ENCODE assay signal across 37 cellular contexts in the genomic region with DNA sequence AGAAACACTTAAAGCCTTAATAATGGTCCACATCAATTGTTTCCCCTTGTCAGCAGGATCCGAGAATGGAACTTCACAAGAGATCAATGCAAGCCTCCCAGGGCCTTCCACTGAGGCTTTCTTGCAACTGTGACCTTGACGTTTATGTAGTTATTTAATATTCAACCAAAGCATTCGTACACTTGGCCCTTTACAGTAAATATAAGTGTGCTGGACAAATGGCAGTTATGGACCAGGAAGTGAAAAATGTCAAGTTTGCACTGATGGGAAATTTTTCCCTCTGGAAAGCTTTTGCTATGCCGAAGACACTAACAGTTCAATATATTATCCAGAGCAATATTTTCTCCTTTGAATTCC.
"Had no signal": no experiment of that assay in that cellular context is flagged by ENCODE, and none has a peak within 500 bp of the region (broad histone marks: within the 10 kb centered on the region; RNA-seq: fewer than 3 reads in every experiment).

No MANE protein-coding gene starts in this region.

- H3K9me3 ChIP-seq: adrenal gland, body of pancreas, breast epithelium had no signal

- H3K9me3 Mint-ChIP-seq: activated B cell treated with CpG ODN at 0.5 μM for 24 hours; activated CD4-positive, alpha-beta memory T cell treated with anti-CD3 and anti-CD28 coated beads for 36 hours; activated CD4-positive, alpha-beta T cell treated with anti-CD3 and anti-CD28 coated beads, Interleukin-2, amount 10 ng/mL, durations not matched to agents 24 days and 14 days; activated CD8-positive, alpha-beta T cell treated with anti-CD3 and anti-CD28 coated beads for 36 hours; activated naive CD4-positive, alpha-beta T cell treated with anti-CD3 and anti-CD28 coated beads for 36 hours; activated naive CD4-positive, alpha-beta T cell treated with anti-CD3 and anti-CD28 coated beads, Interleukin-2, amount 50 U/mL, for 72 hours; activated naive CD8-positive, alpha-beta T cell treated with anti-CD3 and anti-CD28 coated beads for 36 hours; activated T-cell treated with anti-CD3 and anti-CD28 coated beads, Interleukin-2, amount 50 U/mL, for 4 hours; activated T-cell treated with anti-CD3 and anti-CD28 coated beads, Interleukin-2, amount 50 U/mL, for 72 hours; activated T-helper 1 cell treated with anti-CD3 and anti-CD28 coated beads, Interleukin-12 subunit alpha, Interleukin-12 subunit beta, Interleukin-2, Interleukin-4 antibody, amounts not matched to agents 30 ng/mL and 10 ng/mL and 1 ng/mL, durations not matched to agents 14 hours and 24 hours and 36 hours; activated T-helper 17 cell treated with anti-CD3 and anti-CD28 coated beads, Interleukin-2, amount 50 U/mL, for 72 hours; T-helper 1 cell treated with Interleukin-12 subunit alpha and Interleukin-12 subunit beta and Interleukin-4 antibody, amounts not matched to agents 30 μg/mL and 1 μg/mL, for 36 hours; T-helper 2 cell treated with Interferon-gamma antibody and Interleukin-4, amounts not matched to agents 5 μg/mL and 100 μg/mL, for 36 hours had no signal

- H3K4me3 Mint-ChIP-seq: activated B cell treated with CpG ODN at 0.5 μM for 24 hours; activated CD4-positive, alpha-beta memory T cell treated with anti-CD3 and anti-CD28 coated beads for 36 hours; activated CD4-positive, alpha-beta T cell treated with anti-CD3 and anti-CD28 coated beads, Interleukin-2, amount 10 ng/mL, durations not matched to agents 24 days and 14 days; activated CD8-positive, alpha-beta memory T cell treated with anti-CD3 and anti-CD28 coated beads, Interleukin-2, amount 10 ng/mL, durations not matched to agents 7 days and 5 days; activated CD8-positive, alpha-beta T cell treated with anti-CD3 and anti-CD28 coated beads for 36 hours; activated naive CD4-positive, alpha-beta T cell treated with anti-CD3 and anti-CD28 coated beads for 36 hours; activated naive CD8-positive, alpha-beta T cell treated with anti-CD3 and anti-CD28 coated beads for 36 hours; activated T-cell treated with anti-CD3 and anti-CD28 coated beads, Interleukin-2, amount 50 U/mL, for 4 hours; activated T-cell treated with anti-CD3 and anti-CD28 coated beads, Interleukin-2, amount 50 U/mL, for 72 hours; activated T-helper 1 cell treated with anti-CD3 and anti-CD28 coated beads, Interleukin-12 subunit alpha, Interleukin-12 subunit beta, Interleukin-2, Interleukin-4 antibody, amounts not matched to agents 30 ng/mL and 10 ng/mL and 1 ng/mL, durations not matched to agents 14 hours and 24 hours and 36 hours; activated T-helper 17 cell treated with anti-CD3 and anti-CD28 coated beads, Interleukin-2, amount 50 U/mL, for 72 hours; T-helper 1 cell treated with Interleukin-12 subunit alpha and Interleukin-12 subunit beta and Interleukin-4 antibody, amounts not matched to agents 30 μg/mL and 1 μg/mL, for 36 hours; T-helper 2 cell treated with Interferon-gamma antibody and Interleukin-4, amounts not matched to agents 5 μg/mL and 100 μg/mL, for 36 hours had no signal

- DNase-seq: activated B cell treated with CpG ODN at 0.5 μM for 24 hours; activated CD4-positive, alpha-beta memory T cell treated with anti-CD3 and anti-CD28 coated beads for 36 hours; activated CD4-positive, alpha-beta T cell treated with anti-CD3 and anti-CD28 coated beads for 4 hours; activated CD4-positive, alpha-beta T cell treated with anti-CD3 and anti-CD28 coated beads, Interleukin-2, amount 10 ng/mL, durations not matched to agents 24 days and 14 days; activated CD4-positive, alpha-beta T cell treated with anti-CD3 and anti-CD28 coated beads, Interleukin-2, amount 50 U/mL, for 1 hour; activated CD4-positive, alpha-beta T cell treated with anti-CD3 and anti-CD28 coated beads, Interleukin-2, amount 50 U/mL, for 4 hours; activated CD4-positive, CD25-positive, alpha-beta regulatory T cell treated with anti-CD3 and anti-CD28 coated beads, Interleukin-2, amount 50 U/mL, for 72 hours; activated CD8-positive, alpha-beta memory T cell treated with anti-CD3 and anti-CD28 coated beads, Interleukin-2, amount 10 ng/mL, durations not matched to agents 7 days and 5 days; activated CD8-positive, alpha-beta T cell treated with anti-CD3 and anti-CD28 coated beads for 36 hours; activated effector memory CD4-positive, alpha-beta T cell treated with anti-CD3 and anti-CD28 coated beads, Interleukin-2, amount 50 U/mL, for 16 hours; activated gamma-delta T cell treated with Interleukin-2 at 50 U/mL for 16 hours; activated naive CD4-positive, alpha-beta T cell; activated naive CD4-positive, alpha-beta T cell treated with anti-CD3 and anti-CD28 coated beads for 36 hours; activated naive CD4-positive, alpha-beta T cell treated with anti-CD3 and anti-CD28 coated beads, Interleukin-2, amount 50 U/mL, for 16 hours; activated naive CD8-positive, alpha-beta T cell treated with anti-CD3 and anti-CD28 coated beads for 36 hours; activated T-cell treated with anti-CD3 and anti-CD28 coated beads for 4 hours; activated T-cell treated with anti-CD3 and anti-CD28 coated beads, Interleukin-2, amount 50 U/mL, for 1 hour; activated T-cell treated with anti-CD3 and anti-CD28 coated beads, Interleukin-2, amount 50 U/mL, for 4 hours; activated T-cell treated with anti-CD3 and anti-CD28 coated beads, Interleukin-2, amount 50 U/mL, for 72 hours; adrenal gland; amniotic stem cell; aorta; body of pancreas; brain microvascular endothelial cell; central memory CD4-positive, alpha-beta T cell; T-helper 1 cell; T-helper 2 cell; T-helper 9 cell had no signal

- H3K27me3 Mint-ChIP-seq: activated B cell treated with CpG ODN at 0.5 μM for 24 hours; activated CD4-positive, alpha-beta memory T cell treated with anti-CD3 and anti-CD28 coated beads for 36 hours; activated CD4-positive, alpha-beta T cell treated with anti-CD3 and anti-CD28 coated beads, Interleukin-2, amount 10 ng/mL, durations not matched to agents 24 days and 14 days; activated CD8-positive, alpha-beta memory T cell treated with anti-CD3 and anti-CD28 coated beads, Interleukin-2, amount 10 ng/mL, durations not matched to agents 7 days and 5 days; activated CD8-positive, alpha-beta T cell treated with anti-CD3 and anti-CD28 coated beads for 36 hours; activated T-helper 17 cell treated with anti-CD3 and anti-CD28 coated beads, Interleukin-2, amount 50 U/mL, for 72 hours had no signal

- H3K36me3 Mint-ChIP-seq: activated CD4-positive, alpha-beta memory T cell treated with anti-CD3 and anti-CD28 coated beads for 36 hours; activated CD8-positive, alpha-beta memory T cell treated with anti-CD3 and anti-CD28 coated beads, Interleukin-2, amount 10 ng/mL, durations not matched to agents 7 days and 5 days; activated naive CD4-positive, alpha-beta T cell treated with anti-CD3 and anti-CD28 coated beads, Interleukin-2, amount 50 U/mL, for 72 hours had no signal

- H3K27ac ChIP-seq: adrenal gland, brain microvascular endothelial cell, breast epithelium, VCaP had no signal

- H3K4me3 ChIP-seq: adrenal gland, body of pancreas, breast epithelium had no signal

- H3K27me3 ChIP-seq: adrenal gland, body of pancreas, brain microvascular endothelial cell, breast epithelium had no signal

- FAIRE-seq: astrocyte, TTC549 had no signal

- H3K27ac Mint-ChIP-seq: activated B cell treated with CpG ODN at 0.5 μM for 24 hours; activated CD4-positive, alpha-beta memory T cell treated with anti-CD3 and anti-CD28 coated beads for 36 hours; activated CD4-positive, alpha-beta T cell treated with anti-CD3 and anti-CD28 coated beads, Interleukin-2, amount 10 ng/mL, durations not matched to agents 24 days and 14 days; activated CD8-positive, alpha-beta memory T cell treated with anti-CD3 and anti-CD28 coated beads, Interleukin-2, amount 10 ng/mL, durations not matched to agents 7 days and 5 days; activated CD8-positive, alpha-beta T cell treated with anti-CD3 and anti-CD28 coated beads for 36 hours; activated naive CD4-positive, alpha-beta T cell treated with anti-CD3 and anti-CD28 coated beads for 36 hours; activated naive CD4-positive, alpha-beta T cell treated with anti-CD3 and anti-CD28 coated beads, Interleukin-2, amount 50 U/mL, for 72 hours; activated naive CD8-positive, alpha-beta T cell treated with anti-CD3 and anti-CD28 coated beads for 36 hours; activated T-cell treated with anti-CD3 and anti-CD28 coated beads, Interleukin-2, amount 50 U/mL, for 72 hours; activated T-helper 1 cell treated with anti-CD3 and anti-CD28 coated beads, Interleukin-12 subunit alpha, Interleukin-12 subunit beta, Interleukin-2, Interleukin-4 antibody, amounts not matched to agents 30 ng/mL and 10 ng/mL and 1 ng/mL, durations not matched to agents 14 hours and 24 hours and 36 hours; activated T-helper 17 cell treated with anti-CD3 and anti-CD28 coated beads, Interleukin-2, amount 50 U/mL, for 72 hours; T-helper 1 cell treated with Interleukin-12 subunit alpha and Interleukin-12 subunit beta and Interleukin-4 antibody, amounts not matched to agents 30 μg/mL and 1 μg/mL, for 36 hours; T-helper 2 cell treated with Interferon-gamma antibody and Interleukin-4, amounts not matched to agents 5 μg/mL and 100 μg/mL, for 36 hours had no signal

- H3K4me1 Mint-ChIP-seq: activated CD4-positive, alpha-beta T cell treated with anti-CD3 and anti-CD28 coated beads, Interleukin-2, amount 10 ng/mL, durations not matched to agents 24 days and 14 days; activated CD8-positive, alpha-beta memory T cell treated with anti-CD3 and anti-CD28 coated beads, Interleukin-2, amount 10 ng/mL, durations not matched to agents 7 days and 5 days; activated naive CD8-positive, alpha-beta T cell treated with anti-CD3 and anti-CD28 coated beads for 36 hours had no signal

- H3K36me3 ChIP-seq: adrenal gland, brain microvascular endothelial cell, breast epithelium had no signal

- ATAC-seq: activated CD8-positive, alpha-beta memory T cell treated with anti-CD3 and anti-CD28 coated beads, Interleukin-2, amount 10 ng/mL, durations not matched to agents 7 days and 5 days; activated CD8-positive, alpha-beta T cell treated with anti-CD3 and anti-CD28 coated beads for 36 hours; activated naive CD4-positive, alpha-beta T cell treated with anti-CD3 and anti-CD28 coated beads, Interleukin-2, amount 50 U/mL, for 72 hours; activated T-cell treated with anti-CD3 and anti-CD28 coated beads, Interleukin-2, amount 50 U/mL, for 4 hours; activated T-cell treated with anti-CD3 and anti-CD28 coated beads, Interleukin-2, amount 50 U/mL, for 72 hours; activated T-helper 17 cell treated with anti-CD3 and anti-CD28 coated beads, Interleukin-2, amount 50 U/mL, for 72 hours; body of pancreas had no signal

- H3K4me1 ChIP-seq: adrenal gland had no signal
